ENCODE assay signal across 5 cellular contexts in genomic region chr19:54281729-54282075, GRCh38. TPM values are rescaled to one million over a fixed set of nuclear protein-coding genes. Genes with fewer than 3 reads are reported as not detected.
"Had no signal": no experiment of that assay in that cellular context is flagged by ENCODE, and none has a peak within 500 bp of the region (broad histone marks: within the 10 kb centered on the region; RNA-seq: fewer than 3 reads in every experiment).

No MANE protein-coding gene starts in this region.

RNA-seq across cellular contexts. Expression of gene LILRB2, which starts 0.8 kb away (rescaled TPM):
- total RNA-seq: K562, M059J, SJSA1 had no signal
- polyA plus RNA-seq: K562 had no signal

RNA-seq across cellular contexts. Expression of gene LILRB5, which starts 24.6 kb away (rescaled TPM):
- total RNA-seq: K562, M059J, SJSA1 had no signal
- polyA plus RNA-seq: IgD-negative memory B cell, K562 had no signal

RNA-seq across cellular contexts. Expression of gene LILRA5, which starts 31.3 kb away (rescaled TPM):
- total RNA-seq: K562, M059J, SJSA1 had no signal
- polyA plus RNA-seq: K562 had no signal

RNA-seq across cellular contexts. Expression of gene LILRA6, which starts 39.1 kb away (rescaled TPM):
- total RNA-seq: K562, M059J, SJSA1 had no signal

RNA-seq across cellular contexts. Expression of gene LILRA4, which starts 57.3 kb away (rescaled TPM):
- total RNA-seq: K562, M059J, Right ventricle myocardium superior, SJSA1 had no signal
- polyA plus RNA-seq: K562 had no signal
